Comparison of ENCODE assay signal across 19 cellular contexts in genomic region chr3:31714512-31714894, GRCh38.
"Had no signal": no experiment of that assay in that cellular context is flagged by ENCODE, and none has a peak within 500 bp of the region (broad histone marks: within the 10 kb centered on the region; RNA-seq: fewer than 3 reads in every experiment).

No MANE protein-coding gene starts in this region.

- H3K4me3 ChIP-seq: colonic mucosa, heart left ventricle, mucosa of descending colon, psoas muscle, right lobe of liver, tibial artery, upper lobe of right lung had no signal

- H3K4me3 Mint-ChIP-seq: natural killer cell; stimulated activated effector memory CD8-positive, alpha-beta T cell treated with anti-CD3 and anti-CD28 coated beads, Interleukin-12 subunit alpha, Interleukin-12 subunit beta, amount 100 ng/mL, for 72 hours; stimulated activated naive CD8-positive, alpha-beta T cell treated with anti-CD3 and anti-CD28 coated beads, Interleukin-15, Interleukin-2, amounts not matched to agents 100 ng/mL and 50 ng/mL, for 24 hours had no signal

- FAIRE-seq: frontal cortex, islet of Langerhans had no signal

- H3K36me3 ChIP-seq: colonic mucosa, heart left ventricle, right lobe of liver, tibial artery, upper lobe of right lung had no signal

- H3K27me3 ChIP-seq: colonic mucosa, heart left ventricle, right lobe of liver, tibial artery, upper lobe of right lung had no signal

- H3K36me3 Mint-ChIP-seq: natural killer cell; stimulated activated effector memory CD8-positive, alpha-beta T cell treated with anti-CD3 and anti-CD28 coated beads, Interleukin-12 subunit alpha, Interleukin-12 subunit beta, amount 100 ng/mL, for 72 hours had no signal

- H3K4me1 Mint-ChIP-seq: natural killer cell; stimulated activated effector memory CD8-positive, alpha-beta T cell treated with anti-CD3 and anti-CD28 coated beads, Interleukin-12 subunit alpha, Interleukin-12 subunit beta, amount 100 ng/mL, for 72 hours had no signal

- ATAC-seq: esophagus mucosa; heart left ventricle; mucosa of descending colon; natural killer cell; psoas muscle; stimulated activated effector memory CD8-positive, alpha-beta T cell treated with anti-CD3 and anti-CD28 coated beads, Interleukin-12 subunit alpha, Interleukin-12 subunit beta, amount 100 ng/mL, for 72 hours had no signal

- H3K9me3 ChIP-seq: colonic mucosa, mucosa of descending colon, psoas muscle, right lobe of liver, upper lobe of right lung had no signal

- H3K9me3 Mint-ChIP-seq: natural killer cell; stimulated activated naive CD8-positive, alpha-beta T cell treated with anti-CD3 and anti-CD28 coated beads, Interleukin-15, Interleukin-2, amounts not matched to agents 100 ng/mL and 50 ng/mL, for 24 hours had no signal

- DNase-seq: colonic mucosa; effector CD4-positive, alpha-beta T cell; heart left ventricle; hippocampal formation; mammary epithelial cell; mucosa of descending colon; natural killer cell; psoas muscle; retina; right lobe of liver; stimulated activated CD4-positive, alpha-beta T cell treated with anti-CD3 and anti-CD28 coated beads, Interleukin-4, amount 100 ng/mL, for 1 hour; stimulated activated CD8-positive, alpha-beta memory T cell treated with anti-CD3 and anti-CD28 coated beads, Interleukin-4, amount 100 ng/mL, for 48 hours; tibial artery; upper lobe of right lung had no signal

- H3K4me1 ChIP-seq: colonic mucosa, psoas muscle, right lobe of liver, tibial artery, upper lobe of right lung had no signal

- H3K27ac Mint-ChIP-seq: natural killer cell; stimulated activated effector memory CD8-positive, alpha-beta T cell treated with anti-CD3 and anti-CD28 coated beads, Interleukin-12 subunit alpha, Interleukin-12 subunit beta, amount 100 ng/mL, for 72 hours; stimulated activated naive CD8-positive, alpha-beta T cell treated with anti-CD3 and anti-CD28 coated beads, Interleukin-15, Interleukin-2, amounts not matched to agents 100 ng/mL and 50 ng/mL, for 24 hours had no signal

- H3K27ac ChIP-seq: colonic mucosa, heart left ventricle, psoas muscle, right lobe of liver, tibial artery, upper lobe of right lung had no signal
